Comparison of ENCODE assay signal across 13 cellular contexts in the genomic region with DNA sequence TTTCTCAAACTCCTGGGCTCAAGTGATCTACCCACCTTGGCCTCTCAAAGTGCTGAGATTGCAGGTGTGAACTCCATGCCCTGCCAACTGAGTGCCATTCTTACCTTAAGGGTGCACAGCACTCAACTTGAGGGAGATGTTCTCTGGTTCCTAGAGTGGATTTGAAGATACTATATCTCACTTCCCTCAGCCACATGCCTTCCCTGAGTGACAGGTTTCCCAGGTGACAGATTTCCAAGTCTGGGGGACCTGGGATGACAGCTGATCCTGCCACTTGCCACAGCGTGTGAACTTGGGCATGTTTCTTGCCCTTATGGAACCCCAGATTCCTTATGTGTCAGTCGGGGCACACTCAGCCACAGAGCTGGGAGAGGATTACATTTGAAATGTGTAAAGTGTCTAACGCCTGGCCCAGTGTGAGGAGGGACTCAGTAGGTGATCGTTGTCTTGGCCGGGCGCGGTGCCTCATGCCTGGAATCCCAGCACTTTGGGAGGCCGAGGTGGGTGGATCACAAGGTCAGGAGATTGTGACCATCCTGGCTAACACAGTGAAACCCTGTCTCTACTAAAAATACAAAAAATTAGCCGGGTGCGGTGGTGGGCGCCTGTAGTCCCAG. TPM values are rescaled to one million over a fixed set of nuclear protein-coding genes. Genes with fewer than 3 reads are reported as not detected.
A peak's percentile ranks its signal among the peaks of the same experiment; 100 is the strongest.
DNase-seq lines count a peak whose midpoint lies in the region; ATAC-seq and TF ChIP-seq lines count a peak whose summit lies in the region.
"Had no signal": no experiment of that assay in that cellular context is flagged by ENCODE, and none has a peak within 500 bp of the region (broad histone marks: within the 10 kb centered on the region; RNA-seq: fewer than 3 reads in every experiment).

No MANE protein-coding gene starts in this region.

- H3K27ac ChIP-seq in esophagus (ENCODE audit: low read depth in 2 of 2, low read length in 1 of 2) = peak overlapping the region; percentile 36 to 98
- H3K27ac ChIP-seq in sigmoid colon = peak overlapping the region; percentile 86 to 98 (median 92)
- no peak overlapping the region for H3K27ac ChIP-seq in trophoblast cell (ENCODE audit: low read depth, low read length)

- no peak overlapping the region for H3K4ac ChIP-seq in trophoblast cell (ENCODE audit: low read depth, low read length)

- H3K14ac ChIP-seq in trophoblast cell (ENCODE audit: low read length) = no peak overlapping the region

- H4K12ac ChIP-seq in trophoblast cell (ENCODE audit: low read depth, low read length) = no peak overlapping the region

- H2BK5ac ChIP-seq in trophoblast cell (ENCODE audit: low read depth, low read length, poor library complexity) = no peak overlapping the region

- H2AFZ ChIP-seq in trophoblast cell (ENCODE audit: insufficient read depth, low read length, poor library complexity) = no peak overlapping the region

- H3K9me3 Mint-ChIP-seq in natural killer cell treated with Interleukin-12 subunit alpha and Interleukin-12 subunit beta and Interleukin-15 and Interleukin-18, amount 100 ng/mL, for 72 hours = no peaks in the 10 kb centered on the region
- no peaks in the 10 kb centered on the region for H3K9me3 Mint-ChIP-seq in natural killer cell

- no peak for ATAC-seq in natural killer cell treated with Interleukin-12 subunit alpha and Interleukin-12 subunit beta and Interleukin-15 and Interleukin-18, amount 100 ng/mL, for 72 hours
- no peak for ATAC-seq in natural killer cell
- ATAC-seq in HG03108 (IDR thresholded peaks at IDR 0.05; ENCODE audit: unreplicated experiment) = no peak

- H4K8ac ChIP-seq in trophoblast cell (ENCODE audit: low read depth, low read length) = no peak overlapping the region

- peaks cover 55 to 68% of the 10 kb centered on the region in 2 donors for H3K4me1 Mint-ChIP-seq in natural killer cell treated with Interleukin-12 subunit alpha and Interleukin-12 subunit beta and Interleukin-15 and Interleukin-18, amount 100 ng/mL, for 72 hours (ENCODE audit: low read depth in 2 of 2)
- peaks cover 17 to 39% of the 10 kb centered on the region in 2 donors for H3K4me1 Mint-ChIP-seq in natural killer cell

- intact Hi-C loops in natural killer cell (cut with micrococcal nuclease) (no loop called here), sigmoid colon (cut with DNase I) (loop anchor here (5.0 to 10.0 kb wide), 2 partner anchors 429 to 1137 kb away; partner anchors contain the start of gene PPP1R15B)

- H3K4me3 ChIP-seq in esophagus (ENCODE audit: low read depth in 1 of 2, low read length in 2 of 2) (no peak overlapping the region), sigmoid colon (no peak overlapping the region), trophoblast cell (ENCODE audit: low read depth, low read length) (no peak overlapping the region)

- H2BK120ac ChIP-seq in trophoblast cell (ENCODE audit: insufficient read depth, low read length, poor library complexity) = no peak overlapping the region

- H4K91ac ChIP-seq in trophoblast cell (ENCODE audit: low read depth, low read length) = no peak overlapping the region

- H3K36me3 ChIP-seq in esophagus (ENCODE audit: control insufficient read depth in 2 of 2, insufficient read depth in 2 of 2, low read length in 1 of 2) (no peaks in the 10 kb centered on the region), sigmoid colon (no peaks in the 10 kb centered on the region), trophoblast cell (ENCODE audit: control insufficient read depth in 1 of 2, insufficient read depth in 2 of 2, low read length in 2 of 2) (no peaks in the 10 kb centered on the region)

- H3K9me3 ChIP-seq in esophagus (ENCODE audit: control insufficient read depth in 2 of 2, insufficient read depth in 1 of 2, low read depth in 1 of 2, low read length in 1 of 2) (no peaks in the 10 kb centered on the region), sigmoid colon (no peaks in the 10 kb centered on the region), trophoblast cell (ENCODE audit: insufficient read depth, low read depth, low read length) (peaks cover 2% of the 10 kb centered on the region)

- no peak overlapping the region for H2AK5ac ChIP-seq in trophoblast cell (ENCODE audit: low read length)

- peaks cover 6 to 29% of the 10 kb centered on the region in 2 donors for H3K4me1 ChIP-seq in esophagus (ENCODE audit: control insufficient read depth in 2 of 2, insufficient read depth in 2 of 2, low read length in 1 of 2)
- H3K4me1 ChIP-seq in sigmoid colon = peaks cover 0 to 92% (median 80%) of the 10 kb centered on the region in 4 donors
- peaks cover 8 to 13% of the 10 kb centered on the region in 2 experiments for H3K4me1 ChIP-seq in trophoblast cell (ENCODE audit: control insufficient read depth in 1 of 2, insufficient read depth in 2 of 2, low read length in 2 of 2)

- H3K36me3 Mint-ChIP-seq in natural killer cell treated with Interleukin-12 subunit alpha and Interleukin-12 subunit beta and Interleukin-15 and Interleukin-18, amount 100 ng/mL, for 72 hours = no peaks in the 10 kb centered on the region
- no peaks in the 10 kb centered on the region for H3K36me3 Mint-ChIP-seq in natural killer cell

- H3K9ac ChIP-seq in trophoblast cell (ENCODE audit: low read length) = no peak overlapping the region

- H3K4me3 Mint-ChIP-seq in natural killer cell treated with Interleukin-12 subunit alpha and Interleukin-12 subunit beta and Interleukin-15 and Interleukin-18, amount 100 ng/mL, for 72 hours = peak overlapping the region; percentile 73
- H3K4me3 Mint-ChIP-seq in natural killer cell = no peak overlapping the region

- 89 to 93% methylated on average over 11 of the region's 11 CpGs for WGBS in esophagus, 2 donors
- 86 to 95% methylated on average over 11 of the region's 11 CpGs for WGBS in sigmoid colon, 2 donors
- WGBS in trophoblast cell (ENCODE audit: extremely low coverage, insufficient coverage, insufficient read length) = no CpG with 5 or more reads among the region's 11 CpGs

- in situ Hi-C loops in KBM-7 (cut with MboI; ENCODE audit: low pct_unique_long_range_greater_than_20kb, low sequenced_read_pairs) = loop anchor here (10.0 kb wide), 1 partner anchor 209 kb away; no protein-coding TSS in a partner anchor

- no peaks in the 10 kb centered on the region for H3K27me3 ChIP-seq in esophagus (ENCODE audit: control insufficient read depth in 1 of 2, insufficient read depth in 2 of 2, low read length in 2 of 2)
- no peaks in the 10 kb centered on the region for H3K27me3 ChIP-seq in sigmoid colon
- H3K27me3 ChIP-seq in trophoblast cell (ENCODE audit: insufficient read depth, low read length) = no peaks in the 10 kb centered on the region

- TF ChIP-seq CTCF in natural killer cell (IDR thresholded peaks at IDR 0.05) (no peak), sigmoid colon (IDR thresholded peaks at IDR 0.05) (no peak)

- H3K79me1 ChIP-seq in trophoblast cell (ENCODE audit: low read length) = peaks cover 7% of the 10 kb centered on the region

- DNase-seq in natural killer cell treated with Interleukin-12 subunit alpha and Interleukin-12 subunit beta and Interleukin-15 and Interleukin-18, amount 100 ng/mL, for 72 hours (ENCODE audit: low spot score) = no peak
- DNase-seq in natural killer cell (no peak), sigmoid colon (no peak), trophoblast cell (no peak), glomerular visceral epithelial cell (ENCODE audit: extremely low spot score) (no peak), KBM-7 (no peak)
- DNase-seq: activated CD8-positive, alpha-beta memory T cell treated with anti-CD3 and anti-CD28 coated beads, Interleukin-2, amount 50 U/mL, for 4 hours; HCEC 1CT; NCI-H2107; NK-92 treated with Interleukin-12 subunit alpha and Interleukin-12 subunit beta, amount 100 ng/mL, for 24 hours had no signal

- H3K79me2 ChIP-seq in trophoblast cell (ENCODE audit: control insufficient read depth, insufficient read depth, low read length, poor library complexity) = no peaks in the 10 kb centered on the region

- no peak for TF ChIP-seq POLR2A in sigmoid colon (IDR thresholded peaks at IDR 0.05)

- no peak overlapping the region for H3K23ac ChIP-seq in trophoblast cell (ENCODE audit: low read length)

- no peak for TF ChIP-seq EP300 in sigmoid colon (IDR thresholded peaks at IDR 0.05)

- no peak overlapping the region for H2BK12ac ChIP-seq in trophoblast cell (ENCODE audit: low read length)

- H3K4me2 ChIP-seq in trophoblast cell (ENCODE audit: low read length) = no peak overlapping the region

- no peaks in the 10 kb centered on the region for H3K27me3 Mint-ChIP-seq in natural killer cell treated with Interleukin-12 subunit alpha and Interleukin-12 subunit beta and Interleukin-15 and Interleukin-18, amount 100 ng/mL, for 72 hours
- no peaks in the 10 kb centered on the region for H3K27me3 Mint-ChIP-seq in natural killer cell (ENCODE audit: low read depth in 2 of 2)

- H3K27ac Mint-ChIP-seq in natural killer cell treated with Interleukin-12 subunit alpha and Interleukin-12 subunit beta and Interleukin-15 and Interleukin-18, amount 100 ng/mL, for 72 hours = peak overlapping the region; percentile 67 to 74
- peak overlapping the region in 1 of 2 donors; percentile 47 for H3K27ac Mint-ChIP-seq in natural killer cell

- H3K18ac ChIP-seq in trophoblast cell (ENCODE audit: low read length) = no peak overlapping the region

RNA-seq across cellular contexts. Expression of gene BTG2, which starts 29.6 kb away (rescaled TPM):
- total RNA-seq in natural killer cell treated with Interleukin-12 subunit alpha and Interleukin-12 subunit beta and Interleukin-15 and Interleukin-18, amount 100 ng/mL, for 72 hours = 100 to 1,000 TPM in 1 of 2 donors, 10 to 100 TPM in 1; 82.6 to 157 TPM
- total RNA-seq in natural killer cell (1,000 to 10,000 TPM in 1 of 3 donors, 100 to 1,000 TPM in 2; 499 to 1,024 (median 851) TPM), sigmoid colon (100 to 1,000 TPM in 3 of 4 donors, 10 to 100 TPM in 1; 66.0 to 397 (median 180) TPM)
- polyA plus RNA-seq in esophagus (10 to 100 TPM in 1 of 2 donors, 1 to 10 TPM in 1; 9.4 to 27.3 TPM), sigmoid colon (10 to 100 TPM; 37.2 to 81.0 (median 63.7) TPM)
- 28.9 and 30.4 TPM in 2 replicates for polyA plus RNA-seq in trophoblast cell (2013)

RNA-seq across cellular contexts. Expression of gene CHIT1, which starts 46.3 kb away (rescaled TPM):
- 1 to 10 TPM in 1 of 2 donors, under 1 TPM in 1; 0.36 to 3.8 TPM for total RNA-seq in natural killer cell treated with Interleukin-12 subunit alpha and Interleukin-12 subunit beta and Interleukin-15 and Interleukin-18, amount 100 ng/mL, for 72 hours
- total RNA-seq in natural killer cell (1 to 10 TPM in 1 of 3 donors, under 1 TPM in 1, not detected in 1; 0.07 to 2.2 TPM), sigmoid colon (not detected)
- polyA plus RNA-seq in esophagus (under 1 TPM in 1 of 2 donors, not detected in 1; 0.01 TPM), sigmoid colon (under 1 TPM in 1 of 3 donors, not detected in 2; 0.98 TPM)
- not detected in 2 replicates for polyA plus RNA-seq in trophoblast cell (2013)
- total RNA-seq: MCF 10A had no signal
